ENCODE assay signal across 8 cellular contexts in genomic region chr5:142716963-142717362, GRCh38. TPM values are rescaled to one million over a fixed set of nuclear protein-coding genes. Genes with fewer than 3 reads are reported as not detected.
DNase-seq lines count a peak whose midpoint lies in the region; ATAC-seq, FAIRE-seq and TF ChIP-seq lines count a peak whose summit lies in the region.

No MANE protein-coding gene starts in this region.

- ATAC-seq in activated CD8-positive, alpha-beta memory T cell treated with anti-CD3 and anti-CD28 coated beads, Interleukin-2, amount 10 ng/mL, durations not matched to agents 7 days and 5 days: no peak
- no peak for ATAC-seq in GM19455 (IDR thresholded peaks at IDR 0.05; ENCODE audit: unreplicated experiment)
- ATAC-seq in HG03045 (IDR thresholded peaks at IDR 0.05; ENCODE audit: unreplicated experiment): no peak

- peak; percentile 48 to 51 (median 50) for TF ChIP-seq CTCF in nephron (IDR thresholded peaks at IDR 0.05; ENCODE audit: unreplicated experiment in 3 of 3)

- DNase-seq in EH (ENCODE audit: low read depth): peak; percentile 60
- DNase-seq in H54 (ENCODE audit: insufficient read length, low spot score): no peak
- peak; percentile 31 for DNase-seq in NCI-H226
- DNase-seq in activated CD8-positive, alpha-beta memory T cell treated with anti-CD3 and anti-CD28 coated beads, Interleukin-2, amount 10 ng/mL, durations not matched to agents 7 days and 5 days: peak; percentile 50
- peak; percentile 63 for DNase-seq in fibroblast of the conjunctiva (ENCODE audit: low read depth)

- FAIRE-seq in H54 (lab: Jason Lieb, UNC): peak; percentile 30

- H3K27ac Mint-ChIP-seq in activated CD8-positive, alpha-beta memory T cell treated with anti-CD3 and anti-CD28 coated beads, Interleukin-2, amount 10 ng/mL, durations not matched to agents 7 days and 5 days: no peak overlapping the region
- peak overlapping the region in 1 of 3 experiments; percentile 64 for H3K27ac Mint-ChIP-seq in nephron

- H3K36me3 Mint-ChIP-seq in activated CD8-positive, alpha-beta memory T cell treated with anti-CD3 and anti-CD28 coated beads, Interleukin-2, amount 10 ng/mL, durations not matched to agents 7 days and 5 days: no peaks in the 10 kb centered on the region
- no peaks in the 10 kb centered on the region for H3K36me3 Mint-ChIP-seq in nephron (ENCODE audit: low read depth)

- H3K9me3 Mint-ChIP-seq in activated CD8-positive, alpha-beta memory T cell treated with anti-CD3 and anti-CD28 coated beads, Interleukin-2, amount 10 ng/mL, durations not matched to agents 7 days and 5 days (ENCODE audit: low read depth): no peaks in the 10 kb centered on the region
- H3K9me3 Mint-ChIP-seq in nephron: no peaks in the 10 kb centered on the region

- CTCF ChIA-PET in activated CD8-positive, alpha-beta memory T cell treated with anti-CD3 and anti-CD28 coated beads, Interleukin-2, amount 10 ng/mL, durations not matched to agents 7 days and 5 days (lab: Charles Lee): interaction anchor here (0.9 to 15.8 kb wide), 16 partner anchors 11 to 1475 kb away, joined by 3 to 349 read pairs (median 7); partner anchors contain the start of gene ARHGAP26

- TF ChIP-seq POLR2A in H54 (IDR thresholded peaks at IDR 0.05; ENCODE audit: low read depth, low read length): no peak

- peaks cover 8% of the 10 kb centered on the region for H3K4me1 Mint-ChIP-seq in activated CD8-positive, alpha-beta memory T cell treated with anti-CD3 and anti-CD28 coated beads, Interleukin-2, amount 10 ng/mL, durations not matched to agents 7 days and 5 days
- peaks cover 20% of the 10 kb centered on the region for H3K4me1 Mint-ChIP-seq in nephron

- H3K4me3 Mint-ChIP-seq in activated CD8-positive, alpha-beta memory T cell treated with anti-CD3 and anti-CD28 coated beads, Interleukin-2, amount 10 ng/mL, durations not matched to agents 7 days and 5 days: no peak overlapping the region
- no peak overlapping the region for H3K4me3 Mint-ChIP-seq in nephron

- H3K27me3 Mint-ChIP-seq in activated CD8-positive, alpha-beta memory T cell treated with anti-CD3 and anti-CD28 coated beads, Interleukin-2, amount 10 ng/mL, durations not matched to agents 7 days and 5 days: peaks cover 6% of the 10 kb centered on the region
- peaks cover 5% of the 10 kb centered on the region for H3K27me3 Mint-ChIP-seq in nephron (ENCODE audit: low read depth)

RNA-seq across cellular contexts. Expression of gene FGF1, which starts 31.1 kb away (rescaled TPM):
- total RNA-seq in activated CD8-positive, alpha-beta memory T cell treated with anti-CD3 and anti-CD28 coated beads, Interleukin-2, amount 10 ng/mL, durations not matched to agents 7 days and 5 days: not detected

RNA-seq across cellular contexts. Expression of gene ARHGAP26, which starts 53.2 kb away (rescaled TPM):
- total RNA-seq in activated CD8-positive, alpha-beta memory T cell treated with anti-CD3 and anti-CD28 coated beads, Interleukin-2, amount 10 ng/mL, durations not matched to agents 7 days and 5 days: 10 to 100 TPM; 12.6 to 38.9 TPM
